30 cellular contexts compared by ENCODE assay signal in genomic region chr1:212067790-212068189, GRCh38. TPM values are rescaled to one million over a fixed set of nuclear protein-coding genes. Genes with fewer than 3 reads are reported as not detected.
DNase-seq lines count a peak whose midpoint lies in the region; ATAC-seq, FAIRE-seq and TF ChIP-seq lines count a peak whose summit lies in the region.
"Had no signal": no experiment of that assay in that cellular context is flagged by ENCODE, and none has a peak within 500 bp of the region (broad histone marks: within the 10 kb centered on the region; RNA-seq: fewer than 3 reads in every experiment).

No MANE protein-coding gene starts in this region.

- no peaks in the 10 kb centered on the region for H3K9me3 ChIP-seq in skeletal muscle tissue (ENCODE audit: control insufficient read depth in 3 of 3, low read length in 3 of 3)
- H3K9me3 ChIP-seq: Caco-2, HAP-1, MG63 had no signal

- peak overlapping the region; percentile 23 for H3K27ac ChIP-seq in skeletal muscle tissue (ENCODE audit: low read depth, low read length)
- H3K27ac ChIP-seq: C4-2B, PC-9 had no signal

- no peak overlapping the region for H3K9ac ChIP-seq in skeletal muscle tissue (ENCODE audit: low read depth in 1 of 3, low read length in 3 of 3)

- H3K4me3 ChIP-seq in skeletal muscle tissue (ENCODE audit: low read length in 3 of 3): no peak overlapping the region
- H3K4me3 ChIP-seq: HAP-1, MG63, PC-9 had no signal

- ATAC-seq in HG03439 (IDR thresholded peaks at IDR 0.05; ENCODE audit: unreplicated experiment): no peak
- ATAC-seq: CD8-positive, alpha-beta T cell had no signal

- H3K4me1 ChIP-seq in skeletal muscle tissue (ENCODE audit: control insufficient read depth in 3 of 3, insufficient read depth in 3 of 3, low read length in 3 of 3): no peaks in the 10 kb centered on the region
- H3K4me1 ChIP-seq: Caco-2, HAP-1 had no signal

- no peak for TF ChIP-seq POLR2A in GM12891 (IDR thresholded peaks at IDR 0.05; ENCODE audit: low read depth, low read length)

- H3K27me3 ChIP-seq in skeletal muscle tissue (ENCODE audit: control insufficient read depth in 3 of 3, insufficient read depth in 3 of 3, low read length in 3 of 3): no peaks in the 10 kb centered on the region
- H3K27me3 ChIP-seq: MG63 had no signal

- no peaks in the 10 kb centered on the region for H3K36me3 ChIP-seq in skeletal muscle tissue (ENCODE audit: control insufficient read depth in 3 of 3, insufficient read depth in 3 of 3, low read length in 3 of 3)

- DNase-seq in D721Med (ENCODE audit: insufficient read length, low spot score) (no peak), GM12891 (ENCODE audit: insufficient read length, low spot score) (no peak), left kidney (ENCODE audit: low read depth, low spot score) (peak; percentile 11), G401 (ENCODE audit: low spot score) (no peak)
- no peak for DNase-seq in stimulated activated CD4-positive, alpha-beta T cell treated with anti-CD3 and anti-CD28 coated beads, Interleukin-2, amount 100 ng/mL, for 48 hours
- DNase-seq: Caco-2; CD8-positive, alpha-beta T cell; DMS 273 treated with DMSO at 0.1 percent for 48 hours; DMS79; EL; GF-D8; GOT3; HFFc6; IMR-90; KG1; MG63; NCI-H1105 treated with DMSO at 0.1 percent for 48 hours; NCI-H146; NCI-H1930; NCI-H446; NCI-H524 treated with DMSO at 0.1 percent for 48 hours; NCI-H774; NK-92 treated with Interleukin-12 subunit alpha and Interleukin-12 subunit beta, amount 100 ng/mL, for 24 hours; PC-9; SHP77 had no signal

- in situ Hi-C loops in G401 (cut with HindIII; ENCODE audit: low sequenced_read_pairs): no loop called here

- FAIRE-seq in D721Med (lab: Jason Lieb, UNC): peak; percentile 85
- FAIRE-seq in GM12891 (lab: Jason Lieb, UNC): peak; percentile 16
- FAIRE-seq: GM12892 had no signal

- no peak for TF ChIP-seq CTCF in D721Med (IDR thresholded peaks at IDR 0.05; ENCODE audit: insufficient read depth, missing control alignments)

TF ChIP-seq in GM12891, 5 proteins besides CTCF, POLR2A, EP300 and RAD21:
- TF ChIP-seq POLR2AphosphoS5 (IDR thresholded peaks at IDR 0.05; ENCODE audit: low read depth, low read length): no peak
- TF ChIP-seq SPI1 (IDR thresholded peaks at IDR 0.05; ENCODE audit: low read depth, low read length): no peak
- TF ChIP-seq TAF1 (IDR thresholded peaks at IDR 0.05; ENCODE audit: low read depth, low read length): no peak
- TF ChIP-seq PAX5 (IDR thresholded peaks at IDR 0.05; ENCODE audit: insufficient read depth, low read length, severe bottlenecking): no peak
- TF ChIP-seq POU2F2 (IDR thresholded peaks at IDR 0.05; ENCODE audit: low read depth, low read length): no peak

RNA-seq across cellular contexts. Expression of gene DTL, which starts 32.2 kb away (rescaled TPM):
- 20.7 TPM for polyA plus RNA-seq in GM12891 (2012; ENCODE audit: low read depth, missing spikeins)
- 7.8 TPM for total RNA-seq in skeletal muscle tissue
- total RNA-seq in G401 (2014; rRNA removed; shearing (Covaris generic)): 29.9 and 38.1 TPM in 2 replicates

RNA-seq across cellular contexts. Expression of gene INTS7, which starts 32.4 kb away (rescaled TPM):
- polyA plus RNA-seq in GM12891 (2012; ENCODE audit: low read depth, missing spikeins): 10.7 TPM
- total RNA-seq in skeletal muscle tissue: 23.0 TPM
- 9.4 and 15.3 TPM in 2 replicates for total RNA-seq in G401 (2014; rRNA removed; shearing (Covaris generic))
